In genomic region chr10:98254234-98254858, GRCh38 we compare ENCODE assay signal across 35 cellular contexts. TPM values are rescaled to one million over a fixed set of nuclear protein-coding genes. Genes with fewer than 3 reads are reported as not detected.
DNase-seq lines count a peak whose midpoint lies in the region; ATAC-seq lines count a peak whose summit lies in the region.
"Had no signal": no experiment of that assay in that cellular context is flagged by ENCODE, and none has a peak within 500 bp of the region (broad histone marks: within the 10 kb centered on the region; RNA-seq: fewer than 3 reads in every experiment).

No MANE protein-coding gene starts in this region.

- intact Hi-C loops in activated CD4-positive, alpha-beta T cell treated with anti-CD3 and anti-CD28 coated beads, Interleukin-2, amount 10 ng/mL, durations not matched to agents 24 days and 14 days (cut with micrococcal nuclease), result no loop called here
- intact Hi-C loops in activated CD4-positive, alpha-beta T cell treated with anti-CD3 and anti-CD28 coated beads for 36 hours (cut with DNase I, micrococcal nuclease), result no loop called here

- DNase-seq in activated CD4-positive, alpha-beta T cell treated with anti-CD3 and anti-CD28 coated beads, Interleukin-2, amount 10 ng/mL, durations not matched to agents 24 days and 14 days, result peak; percentile 51
- no peak for DNase-seq in activated CD4-positive, alpha-beta T cell treated with anti-CD3 and anti-CD28 coated beads for 36 hours
- DNase-seq in H4 (ENCODE audit: low spot score) (peak; percentile 2), myocyte (ENCODE audit: low read depth) (peak; percentile 53), SKM-1 treated with dmso at 0.1 percent for 144 hours (lab: John Stamatoyannopoulos, UW; ENCODE audit: unreplicated experiment) (no peak), AG20443 (ENCODE audit: low spot score) (no peak), NCI-H2107 treated with DMSO at 0.1 percent for 48 hours (lab: John Stamatoyannopoulos, UW; ENCODE audit: unreplicated experiment) (no peak)
- DNase-seq: activated CD4-positive, alpha-beta T cell treated with anti-CD3 and anti-CD28 coated beads for 48 hours; activated effector memory CD4-positive, alpha-beta T cell treated with anti-CD3 and anti-CD28 coated beads, Interleukin-2, amount 50 U/mL, for 16 hours; CD8-positive, alpha-beta memory T cell; central memory CD4-positive, alpha-beta T cell; dermis blood vessel endothelial cell; foreskin fibroblast; heart left ventricle; left ventricle myocardium superior; naive thymus-derived CD4-positive, alpha-beta T cell; NCI-H1105; NCI-H2029 treated with DMSO at 0.1 percent for 48 hours; NCI-H2227 treated with DMSO at 0.1 percent for 48 hours; NCI-H526 treated with DMSO at 0.1 percent for 48 hours; psoas muscle; SHP77; stimulated activated CD4-positive, alpha-beta T cell treated with anti-CD3 and anti-CD28 coated beads, Interleukin-2, amount 100 ng/mL, for 48 hours; SW 1271; T1000; transverse colon; WERI-Rb-1 had no signal

- H3K9me3 Mint-ChIP-seq in activated CD4-positive, alpha-beta T cell treated with anti-CD3 and anti-CD28 coated beads, Interleukin-2, amount 10 ng/mL, durations not matched to agents 24 days and 14 days, result no peaks in the 10 kb centered on the region
- no peaks in the 10 kb centered on the region for H3K9me3 Mint-ChIP-seq in activated CD4-positive, alpha-beta T cell treated with anti-CD3 and anti-CD28 coated beads for 36 hours (ENCODE audit: low read depth)
- H3K9me3 Mint-ChIP-seq in activated T-helper 17 cell treated with anti-CD3 and anti-CD28 coated beads, Interleukin-2, amount 50 U/mL, for 72 hours, result no peaks in the 10 kb centered on the region
- H3K9me3 Mint-ChIP-seq: CD8-positive, alpha-beta memory T cell; mesothelial cell of epicardium had no signal

- CTCF ChIA-PET in activated CD4-positive, alpha-beta T cell treated with anti-CD3 and anti-CD28 coated beads for 36 hours (lab: Charles Lee), result interaction anchor here (0.7 kb wide), 1 partner anchor 13 kb away, joined by 3 read pairs; no protein-coding TSS in a partner anchor

- no peak overlapping the region for H3K4me3 Mint-ChIP-seq in activated CD4-positive, alpha-beta T cell treated with anti-CD3 and anti-CD28 coated beads, Interleukin-2, amount 10 ng/mL, durations not matched to agents 24 days and 14 days
- H3K4me3 Mint-ChIP-seq in activated CD4-positive, alpha-beta T cell treated with anti-CD3 and anti-CD28 coated beads for 36 hours, result no peak overlapping the region
- no peak overlapping the region for H3K4me3 Mint-ChIP-seq in activated T-helper 17 cell treated with anti-CD3 and anti-CD28 coated beads, Interleukin-2, amount 50 U/mL, for 72 hours
- H3K4me3 Mint-ChIP-seq: B cell; CD8-positive, alpha-beta memory T cell; IgD-negative memory B cell; mesothelial cell of epicardium; naive thymus-derived CD4-positive, alpha-beta T cell had no signal

- peaks cover 1% of the 10 kb centered on the region for H3K4me1 Mint-ChIP-seq in activated CD4-positive, alpha-beta T cell treated with anti-CD3 and anti-CD28 coated beads, Interleukin-2, amount 10 ng/mL, durations not matched to agents 24 days and 14 days
- no peaks in the 10 kb centered on the region for H3K4me1 Mint-ChIP-seq in activated CD4-positive, alpha-beta T cell treated with anti-CD3 and anti-CD28 coated beads for 36 hours
- H3K4me1 Mint-ChIP-seq in activated T-helper 17 cell treated with anti-CD3 and anti-CD28 coated beads, Interleukin-2, amount 50 U/mL, for 72 hours, result no peaks in the 10 kb centered on the region
- H3K4me1 Mint-ChIP-seq: B cell; CD8-positive, alpha-beta memory T cell; mesothelial cell of epicardium had no signal

- ATAC-seq in activated CD4-positive, alpha-beta T cell treated with anti-CD3 and anti-CD28 coated beads for 36 hours, result no peak
- ATAC-seq in activated T-helper 17 cell treated with anti-CD3 and anti-CD28 coated beads, Interleukin-2, amount 50 U/mL, for 72 hours (replicated peaks), result no peak
- ATAC-seq: heart left ventricle; left ventricle myocardium superior; naive thymus-derived CD4-positive, alpha-beta T cell; Panc1; sciatic nerve had no signal

- POLR2A ChIA-PET in activated CD4-positive, alpha-beta T cell treated with anti-CD3 and anti-CD28 coated beads for 36 hours (lab: Charles Lee), result no interaction called here

- H3K27me3 Mint-ChIP-seq in activated CD4-positive, alpha-beta T cell treated with anti-CD3 and anti-CD28 coated beads, Interleukin-2, amount 10 ng/mL, durations not matched to agents 24 days and 14 days, result no peaks in the 10 kb centered on the region
- no peaks in the 10 kb centered on the region for H3K27me3 Mint-ChIP-seq in activated CD4-positive, alpha-beta T cell treated with anti-CD3 and anti-CD28 coated beads for 36 hours
- no peaks in the 10 kb centered on the region for H3K27me3 Mint-ChIP-seq in activated T-helper 17 cell treated with anti-CD3 and anti-CD28 coated beads, Interleukin-2, amount 50 U/mL, for 72 hours
- H3K27me3 Mint-ChIP-seq: B cell; CD8-positive, alpha-beta memory T cell; IgD-negative memory B cell; naive thymus-derived CD4-positive, alpha-beta T cell had no signal

- no peak overlapping the region for H3K27ac Mint-ChIP-seq in activated CD4-positive, alpha-beta T cell treated with anti-CD3 and anti-CD28 coated beads, Interleukin-2, amount 10 ng/mL, durations not matched to agents 24 days and 14 days
- no peak overlapping the region for H3K27ac Mint-ChIP-seq in activated CD4-positive, alpha-beta T cell treated with anti-CD3 and anti-CD28 coated beads for 36 hours
- H3K27ac Mint-ChIP-seq in activated T-helper 17 cell treated with anti-CD3 and anti-CD28 coated beads, Interleukin-2, amount 50 U/mL, for 72 hours, result peak overlapping the region; percentile 58
- H3K27ac Mint-ChIP-seq: B cell, mesothelial cell of epicardium had no signal

- peaks cover 4% of the 10 kb centered on the region for H3K36me3 Mint-ChIP-seq in activated CD4-positive, alpha-beta T cell treated with anti-CD3 and anti-CD28 coated beads, Interleukin-2, amount 10 ng/mL, durations not matched to agents 24 days and 14 days (ENCODE audit: low read depth)
- H3K36me3 Mint-ChIP-seq in activated CD4-positive, alpha-beta T cell treated with anti-CD3 and anti-CD28 coated beads for 36 hours (ENCODE audit: low read depth), result peaks cover 12% of the 10 kb centered on the region
- H3K36me3 Mint-ChIP-seq in activated T-helper 17 cell treated with anti-CD3 and anti-CD28 coated beads, Interleukin-2, amount 50 U/mL, for 72 hours (ENCODE audit: low read depth), result peaks cover 22% of the 10 kb centered on the region

RNA-seq across cellular contexts. Expression of gene LOXL4, which starts 13.6 kb away (rescaled TPM):
- total RNA-seq in activated CD4-positive, alpha-beta T cell treated with anti-CD3 and anti-CD28 coated beads, Interleukin-2, amount 10 ng/mL, durations not matched to agents 24 days and 14 days, result not detected in 2 replicates
- not detected for total RNA-seq in activated CD4-positive, alpha-beta T cell treated with anti-CD3 and anti-CD28 coated beads for 36 hours
- total RNA-seq in H4 (2014; rRNA removed; shearing (Covaris generic)), result 0.27 TPM in 1 of 2 replicates, not detected in the other
- not detected for total RNA-seq in activated T-helper 17 cell treated with anti-CD3 and anti-CD28 coated beads, Interleukin-2, amount 50 U/mL, for 72 hours
- 0.64 and 0.88 TPM in 2 replicates for total RNA-seq in myocyte
- polyA plus RNA-seq in myocyte (2012), result 1.2 TPM
- total RNA-seq: A673; activated CD8-positive, alpha-beta memory T cell treated with anti-CD3 and anti-CD28 coated beads for 36 hours; B cell; CD8-positive, alpha-beta memory T cell; naive thymus-derived CD4-positive, alpha-beta T cell had no signal
- polyA plus RNA-seq: naive thymus-derived CD4-positive, alpha-beta T cell had no signal

Comparison
In these comparisons a context has a peak if more than half of its experiments do, and no peak if none do; other contexts are left out.
1. DNase-seq: peak in activated CD4-positive, alpha-beta T cell treated with anti-CD3 and anti-CD28 coated beads, Interleukin-2, amount 10 ng/mL, durations not matched to agents 24 days and 14 days (single experiment), H4 (single experiment) and myocyte (single experiment); none in activated CD4-positive, alpha-beta T cell treated with anti-CD3 and anti-CD28 coated beads for 36 hours (single experiment), SKM-1 treated with dmso at 0.1 percent for 144 hours (single experiment), AG20443 (single experiment) and NCI-H2107 treated with DMSO at 0.1 percent for 48 hours (single experiment).